In the genomic region with DNA sequence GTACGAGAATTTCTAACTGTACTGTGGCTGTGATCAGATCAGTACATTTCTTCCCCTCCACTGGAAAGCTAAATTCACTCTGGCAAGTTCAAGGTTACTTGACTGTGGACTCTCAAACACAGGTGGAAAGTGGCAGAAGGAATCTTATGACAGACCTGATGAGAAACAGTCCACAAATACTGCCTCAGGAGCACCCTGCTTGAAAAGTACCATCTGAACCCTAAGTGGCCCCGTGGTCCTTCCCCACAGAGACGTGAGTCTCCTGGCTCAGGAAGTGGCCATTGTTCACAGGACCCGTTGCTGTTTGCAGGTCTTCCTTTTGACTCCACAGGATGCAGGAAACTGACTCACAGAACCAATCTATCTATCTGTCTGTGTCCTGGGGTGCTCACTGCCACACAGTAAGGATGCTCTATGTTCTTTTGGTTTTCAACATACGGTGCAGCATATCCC, we compare ENCODE assay signal across 10 cellular contexts. TPM values are rescaled to one million over a fixed set of nuclear protein-coding genes. Genes with fewer than 3 reads are reported as not detected.
A peak's percentile ranks its signal among the peaks of the same experiment; 100 is the strongest.
DNase-seq lines count a peak whose midpoint lies in the region; ATAC-seq and TF ChIP-seq lines count a peak whose summit lies in the region.
"Had no signal": no experiment of that assay in that cellular context is flagged by ENCODE, and none has a peak within 500 bp of the region (broad histone marks: within the 10 kb centered on the region; RNA-seq: fewer than 3 reads in every experiment).

No MANE protein-coding gene starts in this region.

- H3K27me3 Mint-ChIP-seq in activated CD8-positive, alpha-beta T cell treated with anti-CD3 and anti-CD28 coated beads for 36 hours: peaks cover 9% of the 10 kb centered on the region
- H3K27me3 Mint-ChIP-seq in immature natural killer cell (ENCODE audit: low read depth in 3 of 3): peaks cover 0 to 5% (median 0%) of the 10 kb centered on the region in 3 donors

- H3K36me3 Mint-ChIP-seq in activated CD8-positive, alpha-beta T cell treated with anti-CD3 and anti-CD28 coated beads for 36 hours (ENCODE audit: low read depth): no peaks in the 10 kb centered on the region
- no peaks in the 10 kb centered on the region for H3K36me3 Mint-ChIP-seq in immature natural killer cell

- intact Hi-C loops in activated CD8-positive, alpha-beta T cell treated with anti-CD3 and anti-CD28 coated beads for 36 hours (cut with micrococcal nuclease): no loop called here

- CTCF ChIA-PET in activated CD8-positive, alpha-beta T cell treated with anti-CD3 and anti-CD28 coated beads for 36 hours (lab: Charles Lee): interaction anchor here (0.8 kb wide), 1 partner anchor 38 kb away, joined by 4 read pairs; no protein-coding TSS in a partner anchor

- no peak overlapping the region for H3K4me3 Mint-ChIP-seq in activated CD8-positive, alpha-beta T cell treated with anti-CD3 and anti-CD28 coated beads for 36 hours
- no peak overlapping the region for H3K4me3 Mint-ChIP-seq in immature natural killer cell

- ATAC-seq in activated CD8-positive, alpha-beta T cell treated with anti-CD3 and anti-CD28 coated beads for 36 hours: peak; percentile 97
- ATAC-seq in HG03135 (IDR thresholded peaks at IDR 0.05; ENCODE audit: unreplicated experiment) (no peak), GM21786 (IDR thresholded peaks at IDR 0.05; ENCODE audit: unreplicated experiment) (no peak)

- POLR2A ChIA-PET in activated CD8-positive, alpha-beta T cell treated with anti-CD3 and anti-CD28 coated beads for 36 hours (lab: Charles Lee): no interaction called here

- no peak overlapping the region for H3K27ac Mint-ChIP-seq in activated CD8-positive, alpha-beta T cell treated with anti-CD3 and anti-CD28 coated beads for 36 hours
- no peak overlapping the region for H3K27ac Mint-ChIP-seq in immature natural killer cell

- no peaks in the 10 kb centered on the region for H3K9me3 Mint-ChIP-seq in activated CD8-positive, alpha-beta T cell treated with anti-CD3 and anti-CD28 coated beads for 36 hours
- H3K9me3 Mint-ChIP-seq in immature natural killer cell: no peaks in the 10 kb centered on the region

- no peak for TF ChIP-seq CTCF in activated CD8-positive, alpha-beta T cell treated with anti-CD3 and anti-CD28 coated beads for 36 hours (IDR thresholded peaks at IDR 0.05)

- peaks cover 5% of the 10 kb centered on the region for H3K4me1 Mint-ChIP-seq in activated CD8-positive, alpha-beta T cell treated with anti-CD3 and anti-CD28 coated beads for 36 hours (ENCODE audit: low read depth)
- peaks cover 0 to 5% of the 10 kb centered on the region in 2 donors for H3K4me1 Mint-ChIP-seq in immature natural killer cell

- DNase-seq in COR-L47 (lab: John Stamatoyannopoulos, UW) (peak; percentile 30), HPDE6-E6E7 (ENCODE audit: extremely low spot score) (peak; percentile 4), iPS-NIHi11 (ENCODE audit: low spot score) (peak; percentile 16), immature natural killer cell (no peak), NCI-H187 (lab: John Stamatoyannopoulos, UW) (no peak)
- DNase-seq in activated CD8-positive, alpha-beta T cell treated with anti-CD3 and anti-CD28 coated beads for 36 hours: peak; percentile 49
- DNase-seq: NCI-H526, spleen had no signal

RNA-seq across cellular contexts. Expression of a gene that starts 47.5 kb away (rescaled TPM):
- under 1 TPM; 0.18 to 0.49 TPM for total RNA-seq in activated CD8-positive, alpha-beta T cell treated with anti-CD3 and anti-CD28 coated beads for 36 hours
- polyA plus RNA-seq in immature natural killer cell: under 1 TPM in 1 of 3 donors, not detected in 2; 0.09 TPM

Comparison
In these comparisons a context has a peak if more than half of its experiments do, and no peak if none do; other contexts are left out.
1. DNase-seq: peak in COR-L47 (single experiment), HPDE6-E6E7 (single experiment), activated CD8-positive, alpha-beta T cell treated with anti-CD3 and anti-CD28 coated beads for 36 hours (single experiment) and iPS-NIHi11 (single experiment); none in immature natural killer cell (0 of 3) and NCI-H187 (0 of 2).